In genomic region chr17:37490022-37490587, GRCh38 we compare ENCODE assay signal across 8 cellular contexts.
DNase-seq lines count a peak whose midpoint lies in the region; ATAC-seq lines count a peak whose summit lies in the region.

No MANE protein-coding gene starts in this region.

- ATAC-seq in HG02759 (IDR thresholded peaks at IDR 0.05; ENCODE audit: unreplicated experiment) = peak; percentile 49
- ATAC-seq in memory B cell (ENCODE audit: low read depth) = peak; percentile 66

- H3K4me3 Mint-ChIP-seq in memory B cell = peak overlapping the region; percentile 95

- H3K27ac ChIP-seq in duodenal mucosa (ENCODE audit: low read depth, low read length) = no peak overlapping the region

- no peaks in the 10 kb centered on the region for H3K27me3 Mint-ChIP-seq in memory B cell

- H3K27ac Mint-ChIP-seq in memory B cell = peak overlapping the region; percentile 77

- no peaks in the 10 kb centered on the region for H3K9me3 ChIP-seq in duodenal mucosa (ENCODE audit: control insufficient read depth in 1 of 2, low read length in 2 of 2)

- peaks cover 14% of the 10 kb centered on the region for H3K4me1 Mint-ChIP-seq in memory B cell

- no peaks in the 10 kb centered on the region for H3K36me3 Mint-ChIP-seq in memory B cell

- H3K9me3 Mint-ChIP-seq in memory B cell = no peaks in the 10 kb centered on the region

- DNase-seq in NCI-H82 (lab: John Stamatoyannopoulos, UW) = peak; percentile 83
- no peak for DNase-seq in NCI-H82 treated with DMSO at 0.1 percent for 48 hours (lab: John Stamatoyannopoulos, UW; ENCODE audit: unreplicated experiment)
- DNase-seq in NCI-H2171 (lab: John Stamatoyannopoulos, UW) = peak; percentile 69
- DNase-seq in activated CD4-positive, alpha-beta T cell treated with anti-CD3 and anti-CD28 coated beads, Interleukin-2, amount 50 U/mL, for 4 hours = peak; percentile 70 to 75
- peak; percentile 63 to 74 for DNase-seq in memory B cell (ENCODE audit: low spot score in 2 of 2)
- peak; percentile 65 for DNase-seq in stimulated activated CD8-positive, alpha-beta memory T cell treated with anti-CD3 and anti-CD28 coated beads, Interleukin-12 subunit alpha, Interleukin-12 subunit beta, amount 100 ng/mL, for 4 hours (ENCODE audit: low read depth)

- no peaks in the 10 kb centered on the region for H3K27me3 ChIP-seq in duodenal mucosa (ENCODE audit: control insufficient read depth in 1 of 2, insufficient read depth in 2 of 2, low read length in 2 of 2)

- H3K4me1 ChIP-seq in duodenal mucosa (ENCODE audit: control insufficient read depth in 1 of 2, insufficient read depth in 2 of 2, low read length in 2 of 2) = peaks cover 12 to 23% of the 10 kb centered on the region in 2 donors

- no peaks in the 10 kb centered on the region for H3K36me3 ChIP-seq in duodenal mucosa (ENCODE audit: control insufficient read depth in 1 of 2, insufficient read depth in 2 of 2, low read length in 2 of 2)

- H3K4me3 ChIP-seq in duodenal mucosa (ENCODE audit: low read depth in 1 of 2, low read length in 2 of 2) = peak overlapping the region; percentile 65 to 71

- peak overlapping the region; percentile 27 to 63 for H3K9ac ChIP-seq in duodenal mucosa (ENCODE audit: low read depth in 1 of 2, low read length in 2 of 2)
